In the genomic region with DNA sequence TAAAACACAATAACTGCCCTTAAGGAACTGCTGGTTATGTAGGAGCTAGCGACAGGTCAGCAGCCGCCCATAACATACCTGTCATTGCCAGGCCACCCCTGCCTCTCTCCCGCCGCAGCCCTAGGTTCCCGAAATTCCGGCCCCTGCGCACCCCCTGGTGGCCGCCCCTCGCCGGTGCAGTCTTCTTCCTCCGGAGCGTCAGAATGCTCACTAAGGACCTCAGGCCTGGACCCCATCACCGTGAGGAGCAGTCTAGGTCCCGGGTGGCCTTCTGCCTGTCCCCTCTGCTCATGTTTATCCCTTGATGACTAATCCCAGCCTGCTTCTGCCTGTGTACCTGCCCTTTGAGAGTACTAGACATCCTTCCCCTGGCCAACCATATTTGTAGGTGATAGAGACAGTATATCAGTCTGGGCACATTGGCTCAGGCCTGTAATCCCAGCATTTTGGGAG, we compare ENCODE assay signal across 7 cellular contexts.
DNase-seq lines count a peak whose midpoint lies in the region; TF ChIP-seq lines count a peak whose summit lies in the region.

No MANE protein-coding gene starts in this region.

- H3T11ph ChIP-seq in H9 (ENCODE audit: low read length): no peak overlapping the region

- H3K56ac ChIP-seq in H9 (ENCODE audit: insufficient read length, low read depth, low read length): no peak overlapping the region

- no peak overlapping the region for H3K14ac ChIP-seq in H9 (ENCODE audit: insufficient read depth, low read length)

- no peaks in the 10 kb centered on the region for H3K79me2 ChIP-seq in H9 (ENCODE audit: insufficient read depth, low read length)
- no peaks in the 10 kb centered on the region for H3K79me2 ChIP-seq in smooth muscle cell (ENCODE audit: low read depth)

- H2BK120ac ChIP-seq in H9 (ENCODE audit: low read depth, low read length, poor library complexity, severe bottlenecking): no peak overlapping the region

- H3K18ac ChIP-seq in H9 (ENCODE audit: insufficient read length, low read depth, low read length): no peak overlapping the region

- no CpG with 5 or more reads among the region's 14 CpGs for WGBS in H9 (ENCODE audit: extremely low coverage, insufficient read length, low lambda C conversion rate)
- 0% methylated on average over 13 of the region's 14 CpGs for WGBS in smooth muscle cell (ENCODE audit: low lambda C conversion rate)

- H3K27me3 Mint-ChIP-seq in H9 (ENCODE audit: low read depth): peaks cover 8% of the 10 kb centered on the region

- DNase-seq in H9: peak; percentile 92
- DNase-seq in MG63: peak; percentile 64
- DNase-seq in T follicular helper cell (ENCODE audit: low read depth): peak; percentile 64
- peak; percentile 83 for DNase-seq in adipocyte (ENCODE audit: low read depth)
- peak in 49 of 51 donors; percentile 8 to 84 (median 53) for DNase-seq in hypothalamus (lab: John Stamatoyannopoulos, UW)
- peak; percentile 62 for DNase-seq in smooth muscle cell (lab: John Stamatoyannopoulos, UW; ENCODE audit: unreplicated experiment)

- H3K9me3 Mint-ChIP-seq in H9: no peaks in the 10 kb centered on the region; a peak in 1 of 5 replicates

- H3K4ac ChIP-seq in H9 (ENCODE audit: low read depth, low read length): no peak overlapping the region

- H2AFZ ChIP-seq in H9 (ENCODE audit: low read length): no peak overlapping the region
- peak overlapping the region; percentile 29 for H2AFZ ChIP-seq in smooth muscle cell (ENCODE audit: low read depth)

- H3K27me3 ChIP-seq in H9 (ENCODE audit: insufficient read depth, low read length) (no peaks in the 10 kb centered on the region), MG63 (no peaks in the 10 kb centered on the region), adipocyte (replicated peaks; ENCODE audit: control insufficient read depth, insufficient read depth, low read length) (no peaks in the 10 kb centered on the region), smooth muscle cell (ENCODE audit: low read depth) (no peaks in the 10 kb centered on the region)

- H3K4me3 ChIP-seq in MG63 (no peak overlapping the region), adipocyte (ENCODE audit: low read length) (peak overlapping the region; percentile 64), smooth muscle cell (no peak overlapping the region)

- peaks cover 18% of the 10 kb centered on the region for H3F3A ChIP-seq in smooth muscle cell (ENCODE audit: low read depth)

- no peak overlapping the region for H2BK12ac ChIP-seq in H9 (ENCODE audit: insufficient read length, low read depth, low read length)

- no peak overlapping the region for H4K8ac ChIP-seq in H9 (replicated peaks; ENCODE audit: insufficient read length, low read depth, low read length)

- H3K9me3 ChIP-seq in H9 (ENCODE audit: control insufficient read depth, low read depth, low read length): no peaks in the 10 kb centered on the region
- H3K9me3 ChIP-seq in MG63: no peaks in the 10 kb centered on the region
- no peaks in the 10 kb centered on the region for H3K9me3 ChIP-seq in adipocyte (ENCODE audit: control insufficient read depth, low read length)
- no peaks in the 10 kb centered on the region for H3K9me3 ChIP-seq in smooth muscle cell (replicated peaks; ENCODE audit: low read depth)

- H3K4me3 Mint-ChIP-seq in H9: no peak overlapping the region

- H3K4me1 Mint-ChIP-seq in H9: peaks cover 17 to 33% of the 10 kb centered on the region in 2 experiments

- 0 out of 7 replicates have a peak overlapping the region, but pooled peaks of 1 of the 3 experiments have one; percentile 22 for H3K27ac Mint-ChIP-seq in H9

- H3K79me1 ChIP-seq in H9 (ENCODE audit: insufficient read depth, low read depth, low read length, poor library complexity, severe bottlenecking): no peaks in the 10 kb centered on the region

- no peak overlapping the region for H2BK20ac ChIP-seq in H9 (ENCODE audit: low read depth, low read length, poor library complexity, severe bottlenecking)

- H3K4me2 ChIP-seq in H9 (ENCODE audit: insufficient read depth, insufficient read length, low read length) (no peak overlapping the region), smooth muscle cell (peak overlapping the region; percentile 42)

- H3K36me3 ChIP-seq in MG63: no peaks in the 10 kb centered on the region
- no peaks in the 10 kb centered on the region for H3K36me3 ChIP-seq in adipocyte (ENCODE audit: control insufficient read depth, insufficient read depth, low read length, severe bottlenecking)
- no peaks in the 10 kb centered on the region for H3K36me3 ChIP-seq in smooth muscle cell (ENCODE audit: low read depth)

- H4K91ac ChIP-seq in H9 (ENCODE audit: insufficient read length, low read depth, low read length): no peak overlapping the region

- H3K27ac ChIP-seq in H9 (ENCODE audit: insufficient read length, low read depth, low read length) (no peak overlapping the region), smooth muscle cell (ENCODE audit: low read depth) (no peak overlapping the region)

- H2BK15ac ChIP-seq in H9 (ENCODE audit: low read depth, low read length): no peak overlapping the region

- H3K23ac ChIP-seq in H9 (ENCODE audit: insufficient read length, low read depth, low read length): no peak overlapping the region

- H3K4me1 ChIP-seq in H9 (ENCODE audit: insufficient read depth, low read length) (no peaks in the 10 kb centered on the region), adipocyte (ENCODE audit: control insufficient read depth, insufficient read depth, low read length) (peaks cover 8% of the 10 kb centered on the region), smooth muscle cell (ENCODE audit: low read depth) (peaks cover 23% of the 10 kb centered on the region)

- H4K20me1 ChIP-seq in H9 (ENCODE audit: control insufficient read depth, insufficient read depth, insufficient read length) (peaks cover 3% of the 10 kb centered on the region), smooth muscle cell (ENCODE audit: low read depth) (no peaks in the 10 kb centered on the region)

- no peak overlapping the region for H2AK5ac ChIP-seq in H9 (ENCODE audit: insufficient read length, low read length)

- H2BK5ac ChIP-seq in H9 (ENCODE audit: insufficient read length, low read length): no peak overlapping the region

- TF ChIP-seq CTCF in GM12874 (IDR thresholded peaks at IDR 0.05; ENCODE audit: insufficient read depth, low read depth, low read length) (peak; percentile 94), H9 (conservative IDR thresholded peaks at IDR 0.05) (peak; percentile 98), smooth muscle cell (IDR thresholded peaks at IDR 0.05; ENCODE audit: borderline replicate concordance, insufficient read depth, poor library complexity, severe bottlenecking) (peak; percentile 96)

- no peaks in the 10 kb centered on the region for H3K23me2 ChIP-seq in H9 (ENCODE audit: insufficient read length, low read depth, low read length, poor library complexity, severe bottlenecking)

- H4K5ac ChIP-seq in H9 (ENCODE audit: insufficient read length, low read depth, low read length): no peak overlapping the region

- no peak overlapping the region for H3K9ac ChIP-seq in H9 (ENCODE audit: extremely low read depth, insufficient read length, low read length)
- peak overlapping the region; percentile 47 for H3K9ac ChIP-seq in adipocyte (ENCODE audit: low read length)
- no peak overlapping the region for H3K9ac ChIP-seq in smooth muscle cell (ENCODE audit: low read depth)

- H3K36me3 Mint-ChIP-seq in H9 (ENCODE audit: insufficient read depth in 1 of 3, low read depth in 3 of 3): no peaks in the 10 kb centered on the region
